In the genomic region with DNA sequence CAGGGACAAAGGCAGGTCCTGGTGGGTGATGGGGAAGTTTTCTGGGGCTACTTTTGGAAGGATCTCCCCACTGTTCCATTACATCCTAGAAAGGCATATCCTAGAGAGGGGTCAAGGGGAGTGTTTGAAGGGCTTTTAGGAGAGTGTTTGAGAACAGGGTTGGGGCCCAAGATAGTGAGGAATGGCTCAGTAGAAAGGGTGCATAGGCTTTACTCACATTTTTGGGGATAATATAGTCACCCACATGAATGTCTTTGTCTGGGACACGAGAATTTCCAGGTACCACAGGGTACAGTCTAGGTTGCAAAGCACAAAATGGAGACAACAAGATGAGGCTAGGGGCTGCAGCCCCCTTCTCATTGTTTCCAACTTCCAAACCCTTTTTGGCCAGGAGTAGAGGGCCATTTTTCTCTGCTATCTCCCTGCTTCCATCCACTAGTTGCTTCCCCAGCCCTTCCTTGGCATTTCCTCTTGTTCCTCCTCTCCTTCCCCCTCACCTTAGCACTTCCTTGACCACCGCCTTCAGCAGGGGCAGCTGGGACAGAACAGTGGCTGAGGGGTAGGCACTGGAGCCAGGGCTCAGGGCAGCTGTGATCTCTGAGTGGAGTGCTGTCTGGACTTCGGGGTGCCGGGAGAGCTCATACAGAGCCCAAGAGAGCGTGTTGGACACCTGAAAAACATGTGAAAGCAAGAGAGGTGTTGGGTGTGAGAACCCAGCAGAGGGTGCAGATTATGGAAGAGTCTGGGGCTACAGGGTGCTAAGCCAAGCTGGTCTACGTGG, we compare ENCODE assay signal across 13 cellular contexts. TPM values are rescaled to one million over a fixed set of nuclear protein-coding genes. Genes with fewer than 3 reads are reported as not detected.
DNase-seq lines count a peak whose midpoint lies in the region; ATAC-seq and TF ChIP-seq lines count a peak whose summit lies in the region.
"Had no signal": no experiment of that assay in that cellular context is flagged by ENCODE, and none has a peak within 500 bp of the region (broad histone marks: within the 10 kb centered on the region; RNA-seq: fewer than 3 reads in every experiment).

No MANE protein-coding gene starts in this region.

- peaks cover 15% of the 10 kb centered on the region for H3K27me3 Mint-ChIP-seq in activated CD8-positive, alpha-beta memory T cell treated with anti-CD3 and anti-CD28 coated beads, Interleukin-2, amount 10 ng/mL, durations not matched to agents 7 days and 5 days
- peaks cover 19% of the 10 kb centered on the region for H3K27me3 Mint-ChIP-seq in T-helper 17 cell
- H3K27me3 Mint-ChIP-seq in endothelial cell (ENCODE audit: unreplicated experiment): peaks cover 28% of the 10 kb centered on the region
- peaks cover 63% of the 10 kb centered on the region for H3K27me3 Mint-ChIP-seq in progenitor cell of endocrine pancreas

- H3K4me3 Mint-ChIP-seq in activated CD8-positive, alpha-beta memory T cell treated with anti-CD3 and anti-CD28 coated beads, Interleukin-2, amount 10 ng/mL, durations not matched to agents 7 days and 5 days: peak overlapping the region; percentile 80
- H3K4me3 Mint-ChIP-seq in T-helper 17 cell (peak overlapping the region; percentile 92), endothelial cell (ENCODE audit: unreplicated experiment) (peak overlapping the region; percentile 85), progenitor cell of endocrine pancreas (ENCODE audit: low read depth) (peak overlapping the region; percentile 60)

- no peak overlapping the region for H3K27ac Mint-ChIP-seq in activated CD8-positive, alpha-beta memory T cell treated with anti-CD3 and anti-CD28 coated beads, Interleukin-2, amount 10 ng/mL, durations not matched to agents 7 days and 5 days
- peak overlapping the region; percentile 86 for H3K27ac Mint-ChIP-seq in T-helper 17 cell
- H3K27ac Mint-ChIP-seq in endothelial cell (ENCODE audit: unreplicated experiment): peak overlapping the region; percentile 72
- no peak overlapping the region for H3K27ac Mint-ChIP-seq in progenitor cell of endocrine pancreas

- peaks cover 68% of the 10 kb centered on the region for H3K27me3 ChIP-seq in H7 (ENCODE audit: control insufficient read depth, insufficient read depth, low read length)

- no peak for ATAC-seq in activated CD8-positive, alpha-beta memory T cell treated with anti-CD3 and anti-CD28 coated beads, Interleukin-2, amount 10 ng/mL, durations not matched to agents 7 days and 5 days
- ATAC-seq in T-helper 17 cell: no peak
- ATAC-seq in GM21381 (IDR thresholded peaks at IDR 0.05; ENCODE audit: unreplicated experiment): no peak

- H3K4me1 Mint-ChIP-seq in activated CD8-positive, alpha-beta memory T cell treated with anti-CD3 and anti-CD28 coated beads, Interleukin-2, amount 10 ng/mL, durations not matched to agents 7 days and 5 days: peaks cover 27% of the 10 kb centered on the region
- H3K4me1 Mint-ChIP-seq in T-helper 17 cell: peaks cover 36% of the 10 kb centered on the region
- peaks cover 23% of the 10 kb centered on the region for H3K4me1 Mint-ChIP-seq in endothelial cell (ENCODE audit: unreplicated experiment)
- peaks cover 10% of the 10 kb centered on the region for H3K4me1 Mint-ChIP-seq in progenitor cell of endocrine pancreas (ENCODE audit: low read depth)

- H3K36me3 Mint-ChIP-seq in activated CD8-positive, alpha-beta memory T cell treated with anti-CD3 and anti-CD28 coated beads, Interleukin-2, amount 10 ng/mL, durations not matched to agents 7 days and 5 days: peaks cover 13% of the 10 kb centered on the region
- no peaks in the 10 kb centered on the region for H3K36me3 Mint-ChIP-seq in T-helper 17 cell (ENCODE audit: low read depth)
- H3K36me3 Mint-ChIP-seq in endothelial cell (ENCODE audit: low read depth, unreplicated experiment): peaks cover 3% of the 10 kb centered on the region
- peaks cover 10% of the 10 kb centered on the region for H3K36me3 Mint-ChIP-seq in progenitor cell of endocrine pancreas (ENCODE audit: insufficient read depth)

- H3K9me3 Mint-ChIP-seq in activated CD8-positive, alpha-beta memory T cell treated with anti-CD3 and anti-CD28 coated beads, Interleukin-2, amount 10 ng/mL, durations not matched to agents 7 days and 5 days (ENCODE audit: low read depth): no peaks in the 10 kb centered on the region
- H3K9me3 Mint-ChIP-seq in endothelial cell (ENCODE audit: unreplicated experiment) (no peaks in the 10 kb centered on the region), progenitor cell of endocrine pancreas (ENCODE audit: low read depth) (no peaks in the 10 kb centered on the region)

- peaks cover 4% of the 10 kb centered on the region for H3K36me3 ChIP-seq in H7 (replicated peaks; ENCODE audit: control insufficient read depth, insufficient read depth, low read length)

- H3K9me3 ChIP-seq in T-helper 17 cell (ENCODE audit: control insufficient read depth, low read length, poor library complexity, severe bottlenecking): no peaks in the 10 kb centered on the region
- H3K9me3 ChIP-seq: right atrium auricular region, tibial nerve had no signal

- CTCF ChIA-PET in activated CD8-positive, alpha-beta memory T cell treated with anti-CD3 and anti-CD28 coated beads, Interleukin-2, amount 10 ng/mL, durations not matched to agents 7 days and 5 days (lab: Charles Lee): interaction anchor here (0.8 to 3.5 kb wide), 11 partner anchors 8 to 144 kb away, joined by 3 to 19 read pairs (median 5); a partner anchor contains a TSS

- no peak for DNase-seq in activated CD8-positive, alpha-beta memory T cell treated with anti-CD3 and anti-CD28 coated beads, Interleukin-2, amount 10 ng/mL, durations not matched to agents 7 days and 5 days
- no peak for DNase-seq in activated CD8-positive, alpha-beta memory T cell treated with anti-CD3 and anti-CD28 coated beads for 24 hours
- no peak for DNase-seq in T-helper 17 cell
- DNase-seq in endothelial cell (ENCODE audit: low spot score): no peak
- no peak for DNase-seq in progenitor cell of endocrine pancreas (ENCODE audit: low spot score, unreplicated experiment)
- DNase-seq in effector CD4-positive, alpha-beta T cell: no peak
- no peak for DNase-seq in H7
- DNase-seq: brain microvascular endothelial cell, midbrain, MV-4-11 had no signal

- H3K4me3 ChIP-seq in H7 (ENCODE audit: insufficient read depth, low read depth, low read length): no peak overlapping the region; the same call in 1 of the 2 replicates

- no peak for TF ChIP-seq CTCF in endothelial cell (IDR thresholded peaks at IDR 0.05; ENCODE audit: unreplicated experiment)
- no peak for TF ChIP-seq CTCF in progenitor cell of endocrine pancreas (IDR thresholded peaks at IDR 0.05; ENCODE audit: unreplicated experiment)

RNA-seq across cellular contexts. Expression of a gene that starts 2.8 kb away (rescaled TPM):
- total RNA-seq in activated CD8-positive, alpha-beta memory T cell treated with anti-CD3 and anti-CD28 coated beads, Interleukin-2, amount 10 ng/mL, durations not matched to agents 7 days and 5 days: 1 to 10 TPM; 4.5 to 5.4 TPM
- total RNA-seq in T-helper 17 cell: 1 to 10 TPM; 1.4 to 1.7 TPM
- 1.4 TPM for total RNA-seq in endothelial cell (ENCODE audit: unreplicated experiment)
- 2.0 and 2.5 TPM in 2 replicates for total RNA-seq in progenitor cell of endocrine pancreas
- 0.26 and 0.59 TPM in 2 replicates for total RNA-seq in H7 (2014; rRNA removed; shearing (Covaris generic))

RNA-seq across cellular contexts. Expression of a gene that starts 7.8 kb away (rescaled TPM):
- total RNA-seq in activated CD8-positive, alpha-beta memory T cell treated with anti-CD3 and anti-CD28 coated beads, Interleukin-2, amount 10 ng/mL, durations not matched to agents 7 days and 5 days: 10 to 100 TPM; 22.1 to 32.1 TPM
- total RNA-seq in T-helper 17 cell (10 to 100 TPM; 15.0 to 20.9 TPM), endothelial cell (ENCODE audit: unreplicated experiment) (10.6 TPM), progenitor cell of endocrine pancreas (23.3 and 27.5 TPM in 2 replicates)
- total RNA-seq in H7 (2014; rRNA removed; shearing (Covaris generic)): 7.1 and 13.8 TPM in 2 replicates

RNA-seq across cellular contexts. Expression of a gene that starts 8.3 kb away (rescaled TPM):
- 1 to 10 TPM; 3.9 to 4.1 TPM for total RNA-seq in activated CD8-positive, alpha-beta memory T cell treated with anti-CD3 and anti-CD28 coated beads, Interleukin-2, amount 10 ng/mL, durations not matched to agents 7 days and 5 days
- total RNA-seq in T-helper 17 cell: 1 to 10 TPM; 4.0 to 6.6 TPM
- total RNA-seq in endothelial cell (ENCODE audit: unreplicated experiment): 8.6 TPM
- 5.6 and 6.7 TPM in 2 replicates for total RNA-seq in progenitor cell of endocrine pancreas
- total RNA-seq in H7 (2014; rRNA removed; shearing (Covaris generic)): 3.2 and 3.6 TPM in 2 replicates

RNA-seq across cellular contexts. Expression of a gene that starts 9.2 kb away (rescaled TPM):
- 10 to 100 TPM; 21.0 to 24.9 TPM for total RNA-seq in activated CD8-positive, alpha-beta memory T cell treated with anti-CD3 and anti-CD28 coated beads, Interleukin-2, amount 10 ng/mL, durations not matched to agents 7 days and 5 days
- 10 to 100 TPM; 45.3 to 62.4 TPM for total RNA-seq in T-helper 17 cell
- total RNA-seq in endothelial cell (ENCODE audit: unreplicated experiment): 2.3 TPM
- 33.8 and 34.3 TPM in 2 replicates for total RNA-seq in progenitor cell of endocrine pancreas
- 1.9 and 4.3 TPM in 2 replicates for total RNA-seq in H7 (2014; rRNA removed; shearing (Covaris generic))

RNA-seq across cellular contexts. Expression of a gene that starts 12.0 kb away (rescaled TPM):
- total RNA-seq in activated CD8-positive, alpha-beta memory T cell treated with anti-CD3 and anti-CD28 coated beads, Interleukin-2, amount 10 ng/mL, durations not matched to agents 7 days and 5 days: 100 to 1,000 TPM; 127 to 167 TPM
- total RNA-seq in T-helper 17 cell (10 to 100 TPM; 20.8 to 21.3 TPM), endothelial cell (ENCODE audit: unreplicated experiment) (120 TPM), progenitor cell of endocrine pancreas (194 and 208 TPM in 2 replicates)
- 234 and 275 TPM in 2 replicates for total RNA-seq in H7 (2014; rRNA removed; shearing (Covaris generic))

Comparison
In these comparisons a context has a peak if more than half of its experiments do, and no peak if none do; other contexts are left out.
1. H3K27ac Mint-ChIP-seq: peak in T-helper 17 cell (single experiment) and endothelial cell (single experiment); none in activated CD8-positive, alpha-beta memory T cell treated with anti-CD3 and anti-CD28 coated beads, Interleukin-2, amount 10 ng/mL, durations not matched to agents 7 days and 5 days (single experiment) and progenitor cell of endocrine pancreas (single experiment).
2. Peak in every context shown above with its lines, with median percentiles within 50 percentile points of each other: H3K4me3 Mint-ChIP-seq.